Comparison of ENCODE assay signal across 8 cellular contexts in the genomic region with DNA sequence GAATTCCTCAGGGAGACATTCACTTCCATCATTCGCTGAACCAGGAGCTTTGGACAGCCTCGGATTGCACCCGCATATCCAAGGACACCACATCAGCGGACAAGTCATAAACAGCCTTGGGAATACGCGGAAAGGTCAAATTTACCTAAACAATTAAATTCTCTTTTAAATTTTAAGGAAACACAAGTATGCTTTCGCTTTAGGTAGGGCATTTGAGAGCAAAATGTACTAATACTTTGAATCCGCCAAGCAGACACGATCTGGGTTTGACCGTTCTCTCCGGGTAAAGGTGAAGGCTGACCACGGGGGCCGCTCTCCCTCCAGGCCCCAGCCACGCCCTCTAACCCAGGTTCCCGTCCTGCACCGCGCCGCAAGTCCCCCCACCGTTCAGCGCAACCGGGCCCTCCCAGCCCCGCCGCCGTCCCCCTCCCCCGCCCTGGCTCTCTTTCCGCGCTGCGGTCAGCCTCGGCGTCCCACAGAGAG. TPM values are rescaled to one million over a fixed set of nuclear protein-coding genes. Genes with fewer than 3 reads are reported as not detected.
DNase-seq lines count a peak whose midpoint lies in the region; ATAC-seq and TF ChIP-seq lines count a peak whose summit lies in the region.

No MANE protein-coding gene starts in this region.

- H3K4me3 Mint-ChIP-seq in T-helper 17 cell (peak overlapping the region; percentile 99), MCF 10A (ENCODE audit: unreplicated experiment) (peak overlapping the region; percentile 99)

- peak overlapping the region; percentile 80 for H3K4me2 ChIP-seq in skeletal muscle satellite cell (ENCODE audit: low read length)

- peak; percentile 56 for DNase-seq in SIG-M5 treated with dmso at 0.1 percent for 504 hours (lab: John Stamatoyannopoulos, UW; ENCODE audit: unreplicated experiment)
- DNase-seq in SIG-M5 (lab: John Stamatoyannopoulos, UW) = no peak
- peak; percentile 80 for DNase-seq in NCI-H1105 treated with DMSO at 0.1 percent for 48 hours (lab: John Stamatoyannopoulos, UW)
- peak; percentile 30 to 52 (median 51) for DNase-seq in T-helper 17 cell
- peak; percentile 80 for DNase-seq in MCF 10A (ENCODE audit: unreplicated experiment)

- H3K9me3 ChIP-seq in T-helper 17 cell (ENCODE audit: control insufficient read depth, low read length, poor library complexity, severe bottlenecking) (no peaks in the 10 kb centered on the region), iPS-20b (ENCODE audit: insufficient read depth, low read depth, low read length) (no peaks in the 10 kb centered on the region; the same call in 1 of the 2 replicates), skeletal muscle satellite cell (replicated peaks; ENCODE audit: low read length) (no peaks in the 10 kb centered on the region)

- ATAC-seq in HG02763 (IDR thresholded peaks at IDR 0.05; ENCODE audit: unreplicated experiment) = peak; percentile 70
- ATAC-seq in T-helper 17 cell = peak; percentile 80

- POLR2A ChIA-PET in MCF 10A (lab: Yijun Ruan, JAX) = interaction anchor here (0.6 to 2.1 kb wide), 12 partner anchors 11 to 416 kb away, joined by 3 to 24 read pairs (median 6); a partner anchor contains a TSS

- peak overlapping the region; percentile 85 for H3K27ac ChIP-seq in iPS-20b (ENCODE audit: low read length)

- H3K9ac ChIP-seq in iPS-20b (ENCODE audit: low read depth, low read length) (peak overlapping the region; percentile 90; the same call in 1 of the 2 replicates), skeletal muscle satellite cell (ENCODE audit: low read depth, low read length) (peak overlapping the region; percentile 92)

- CTCF ChIA-PET in MCF 10A (lab: Yijun Ruan, JAX) = interaction anchor here (0.6 to 1.1 kb wide), 4 partner anchors 55 to 486 kb away, joined by 3 to 4 read pairs (median 3); no protein-coding TSS in a partner anchor

- no peak for TF ChIP-seq CTCF in MCF 10A (IDR thresholded peaks at IDR 0.05; ENCODE audit: unreplicated experiment)

- no peaks in the 10 kb centered on the region; the same call in 1 of the 2 replicates for H3K36me3 ChIP-seq in iPS-20b (ENCODE audit: insufficient read depth, low read depth, low read length)
- H3K36me3 ChIP-seq in skeletal muscle satellite cell (ENCODE audit: insufficient read depth, low read length) = no peaks in the 10 kb centered on the region

- H3K27me3 Mint-ChIP-seq in T-helper 17 cell (no peaks in the 10 kb centered on the region), MCF 10A (ENCODE audit: insufficient read depth, unreplicated experiment) (no peaks in the 10 kb centered on the region)

- peaks cover 30% of the 10 kb centered on the region; the same call in 1 of the 2 replicates for H3K4me1 ChIP-seq in iPS-20b (ENCODE audit: insufficient read depth, low read length)
- H3K4me1 ChIP-seq in skeletal muscle satellite cell (ENCODE audit: control insufficient read depth, insufficient read depth, low read length) = peaks cover 11% of the 10 kb centered on the region

- peaks cover 20% of the 10 kb centered on the region for H3K4me1 Mint-ChIP-seq in T-helper 17 cell
- peaks cover 31% of the 10 kb centered on the region for H3K4me1 Mint-ChIP-seq in MCF 10A (ENCODE audit: insufficient read depth, unreplicated experiment)

- H3K27ac Mint-ChIP-seq in T-helper 17 cell = peak overlapping the region; percentile 85
- peak overlapping the region; percentile 97 for H3K27ac Mint-ChIP-seq in MCF 10A (ENCODE audit: low read depth, unreplicated experiment)

- H3K36me3 Mint-ChIP-seq in T-helper 17 cell (ENCODE audit: low read depth) (no peaks in the 10 kb centered on the region), MCF 10A (ENCODE audit: insufficient read depth, unreplicated experiment) (no peaks in the 10 kb centered on the region)

- intact Hi-C loops in MCF 10A (cut with micrococcal nuclease) = loop anchor here (1.0 to 5.0 kb wide), 2 partner anchors 62 to 457 kb away; a partner anchor contains a TSS

- H3K27me3 ChIP-seq in iPS-20b (ENCODE audit: insufficient read depth, low read length) (no peaks in the 10 kb centered on the region), skeletal muscle satellite cell (ENCODE audit: control insufficient read depth, insufficient read depth, low read length) (no peaks in the 10 kb centered on the region)

- H3K4me3 ChIP-seq in iPS-20b (ENCODE audit: low read length) (peak overlapping the region; percentile 95), skeletal muscle satellite cell (ENCODE audit: low read length) (peak overlapping the region; percentile 95)

- BruUV-seq in MCF 10A (replicated peaks; lab: Mats Ljungman, UMichigan) = TSS peak; percentile 94

- H3K9me3 Mint-ChIP-seq in MCF 10A (ENCODE audit: unreplicated experiment) = no peaks in the 10 kb centered on the region

RNA-seq across cellular contexts. Expression of a gene that starts 0.5 kb away (rescaled TPM):
- total RNA-seq in T-helper 17 cell = 10 to 100 TPM; 12.1 to 12.3 TPM
- 35.7 and 43.2 TPM in 2 replicates for total RNA-seq in MCF 10A (2022)
- 26.4 and 27.9 TPM in 2 replicates for total RNA-seq in skeletal muscle satellite cell (2012; rRNA removed)
